In genomic region chr5:138965631-138966030, GRCh38 we compare ENCODE assay signal across 29 cellular contexts.
"Had no signal": no experiment of that assay in that cellular context is flagged by ENCODE, and none has a peak within 500 bp of the region (broad histone marks: within the 10 kb centered on the region; RNA-seq: fewer than 3 reads in every experiment).

No MANE protein-coding gene starts in this region.

- H3K4me1 Mint-ChIP-seq: activated naive CD4-positive, alpha-beta T cell treated with anti-CD3 and anti-CD28 coated beads, Interleukin-2, amount 50 U/mL, for 24 hours; activated naive CD8-positive, alpha-beta T cell treated with anti-CD3 and anti-CD28 coated beads, Interleukin-2, amount 50 U/mL, for 24 hours; naive B cell; stimulated activated naive CD8-positive, alpha-beta T cell treated with anti-CD3 and anti-CD28 coated beads, Interleukin-15, amount 100 ng/mL, for 72 hours had no signal

- ATAC-seq: activated naive CD8-positive, alpha-beta T cell treated with anti-CD3 and anti-CD28 coated beads, Interleukin-2, amount 50 U/mL, for 24 hours; foreskin keratinocyte; heart right ventricle; left lung; sciatic nerve; stimulated activated memory B cell treated with anti-CD40 and anti-IgM and Interleukin-4, amounts not matched to agents 10 μg/mL and 1 μg/mL and 100 μg/mL, for 72 hours; stimulated activated naive CD8-positive, alpha-beta T cell treated with anti-CD3 and anti-CD28 coated beads, Interleukin-15, amount 100 ng/mL, for 72 hours had no signal

- H3K36me3 ChIP-seq: breast epithelium, esophagus muscularis mucosa, heart right ventricle, left lung had no signal

- H3K27me3 ChIP-seq: breast epithelium, esophagus muscularis mucosa, foreskin keratinocyte, heart right ventricle, left lung had no signal

- DNase-seq: activated CD4-positive, alpha-beta T cell treated with anti-CD3 and anti-CD28 coated beads for 4 hours; activated CD4-positive, alpha-beta T cell treated with anti-CD3 and anti-CD28 coated beads, Interleukin-2, amount 50 U/mL, for 4 hours; activated CD8-positive, alpha-beta memory T cell treated with anti-CD3 and anti-CD28 coated beads, Interleukin-2, amount 50 U/mL, for 4 hours; activated naive CD8-positive, alpha-beta T cell treated with anti-CD3 and anti-CD28 coated beads, Interleukin-2, amount 50 U/mL, for 24 hours; activated T-cell treated with anti-CD3 and anti-CD28 coated beads, Interleukin-2, amount 50 U/mL, for 1 hour; amygdala; central memory CD4-positive, alpha-beta T cell; foreskin keratinocyte; heart right ventricle; kidney glomerular epithelial cell; left lung; naive B cell; stimulated activated CD4-positive, alpha-beta T cell treated with anti-CD3 and anti-CD28 coated beads, Interleukin-1b, Interleukin-23, amount 100 ng/mL, for 48 hours; stimulated activated CD4-positive, alpha-beta T cell treated with anti-CD3 and anti-CD28 coated beads, Interleukin-4, amount 100 ng/mL, for 4 hours; stimulated activated CD8-positive, alpha-beta memory T cell treated with anti-CD3 and anti-CD28 coated beads, Interleukin-4, amount 100 ng/mL, for 48 hours; stimulated activated naive CD8-positive, alpha-beta T cell treated with anti-CD3 and anti-CD28 coated beads, Interleukin-15, amount 100 ng/mL, for 72 hours; substantia nigra; T-helper 1 cell had no signal

- H3K36me3 Mint-ChIP-seq: naive B cell had no signal

- H3K27me3 Mint-ChIP-seq: activated naive CD4-positive, alpha-beta T cell treated with anti-CD3 and anti-CD28 coated beads, Interleukin-2, amount 50 U/mL, for 24 hours; activated naive CD8-positive, alpha-beta T cell treated with anti-CD3 and anti-CD28 coated beads, Interleukin-2, amount 50 U/mL, for 24 hours; dendritic cell treated with granulocyte-macrophage colony-stimulating factor and Interleukin-4, amounts not matched to agents 40 ng/mL and 50 ng/mL, for 4 days; naive B cell; stimulated activated memory B cell treated with anti-CD40 and anti-IgM and Interleukin-4, amounts not matched to agents 10 μg/mL and 1 μg/mL and 100 μg/mL, for 72 hours; stimulated activated naive CD8-positive, alpha-beta T cell treated with anti-CD3 and anti-CD28 coated beads, Interleukin-15, amount 100 ng/mL, for 72 hours; type B pancreatic cell had no signal

- H3K4me3 Mint-ChIP-seq: activated naive CD4-positive, alpha-beta T cell treated with anti-CD3 and anti-CD28 coated beads, Interleukin-2, amount 50 U/mL, for 24 hours; activated naive CD8-positive, alpha-beta T cell treated with anti-CD3 and anti-CD28 coated beads, Interleukin-2, amount 50 U/mL, for 24 hours; activated T-helper 1 cell treated with anti-CD3 and anti-CD28 coated beads, Interleukin-12 subunit alpha, Interleukin-12 subunit beta, Interleukin-2, Interleukin-4 antibody, amounts not matched to agents 30 ng/mL and 10 ng/mL and 1 ng/mL, durations not matched to agents 14 hours and 24 hours and 36 hours; dendritic cell treated with granulocyte-macrophage colony-stimulating factor and Interleukin-4, amounts not matched to agents 40 ng/mL and 50 ng/mL, for 4 days; naive B cell; stimulated activated memory B cell treated with anti-CD40 and anti-IgM and Interleukin-4, amounts not matched to agents 10 μg/mL and 1 μg/mL and 100 μg/mL, for 72 hours; stimulated activated naive CD8-positive, alpha-beta T cell treated with anti-CD3 and anti-CD28 coated beads, Interleukin-15, amount 100 ng/mL, for 72 hours; T-helper 2 cell treated with Interferon-gamma antibody and Interleukin-4, amounts not matched to agents 5 μg/mL and 100 μg/mL, for 36 hours had no signal

- H3K4me3 ChIP-seq: breast epithelium, esophagus muscularis mucosa, heart right ventricle, left lung, lung, skin epidermis had no signal

- H3K27ac ChIP-seq: breast epithelium, esophagus muscularis mucosa, foreskin keratinocyte, heart right ventricle, left lung, skin epidermis had no signal

- H3K27ac Mint-ChIP-seq: activated naive CD4-positive, alpha-beta T cell treated with anti-CD3 and anti-CD28 coated beads, Interleukin-2, amount 50 U/mL, for 24 hours; activated naive CD8-positive, alpha-beta T cell treated with anti-CD3 and anti-CD28 coated beads, Interleukin-2, amount 50 U/mL, for 24 hours; activated T-helper 1 cell treated with anti-CD3 and anti-CD28 coated beads, Interleukin-12 subunit alpha, Interleukin-12 subunit beta, Interleukin-2, Interleukin-4 antibody, amounts not matched to agents 30 ng/mL and 10 ng/mL and 1 ng/mL, durations not matched to agents 14 hours and 24 hours and 36 hours; dendritic cell treated with granulocyte-macrophage colony-stimulating factor and Interleukin-4, amounts not matched to agents 40 ng/mL and 50 ng/mL, for 4 days; naive B cell; stimulated activated memory B cell treated with anti-CD40 and anti-IgM and Interleukin-4, amounts not matched to agents 10 μg/mL and 1 μg/mL and 100 μg/mL, for 72 hours; T-helper 2 cell treated with Interferon-gamma antibody and Interleukin-4, amounts not matched to agents 5 μg/mL and 100 μg/mL, for 36 hours had no signal

- H3K9me3 Mint-ChIP-seq: activated naive CD4-positive, alpha-beta T cell treated with anti-CD3 and anti-CD28 coated beads, Interleukin-2, amount 50 U/mL, for 24 hours; activated naive CD8-positive, alpha-beta T cell treated with anti-CD3 and anti-CD28 coated beads, Interleukin-2, amount 50 U/mL, for 24 hours; activated T-helper 1 cell treated with anti-CD3 and anti-CD28 coated beads, Interleukin-12 subunit alpha, Interleukin-12 subunit beta, Interleukin-2, Interleukin-4 antibody, amounts not matched to agents 30 ng/mL and 10 ng/mL and 1 ng/mL, durations not matched to agents 14 hours and 24 hours and 36 hours; dendritic cell treated with granulocyte-macrophage colony-stimulating factor and Interleukin-4, amounts not matched to agents 40 ng/mL and 50 ng/mL, for 4 days; naive B cell; stimulated activated memory B cell treated with anti-CD40 and anti-IgM and Interleukin-4, amounts not matched to agents 10 μg/mL and 1 μg/mL and 100 μg/mL, for 72 hours; stimulated activated naive CD8-positive, alpha-beta T cell treated with anti-CD3 and anti-CD28 coated beads, Interleukin-15, amount 100 ng/mL, for 72 hours; T-helper 2 cell treated with Interferon-gamma antibody and Interleukin-4, amounts not matched to agents 5 μg/mL and 100 μg/mL, for 36 hours; type B pancreatic cell had no signal

- H3K9me3 ChIP-seq: breast epithelium, esophagus muscularis mucosa, heart right ventricle, left lung had no signal

- H3K4me1 ChIP-seq: breast epithelium, foreskin keratinocyte had no signal
